In genomic region chr2:152336854-152337510, GRCh38 we compare ENCODE assay signal across 1 cellular context.
TF ChIP-seq lines count a peak whose summit lies in the region.

No MANE protein-coding gene starts in this region.

TF ChIP-seq in GM23338, 12 proteins besides CTCF, POLR2A, EP300 and RAD21 (continued from another document):
- TF ChIP-seq ZNF462 (CRISPR knock-in tag; IDR thresholded peaks at IDR 0.05) = no peak
- TF ChIP-seq CREB1 (CRISPR knock-in tag; IDR thresholded peaks at IDR 0.05; ENCODE audit: low read depth) = no peak
- TF ChIP-seq REST (IDR thresholded peaks at IDR 0.05; ENCODE audit: unreplicated experiment) = no peak
- TF ChIP-seq JUNB (IDR thresholded peaks at IDR 0.05; ENCODE audit: unreplicated experiment) = no peak
- no peak for TF ChIP-seq EZH2phosphoT487 (IDR thresholded peaks at IDR 0.05; ENCODE audit: unreplicated experiment)
TF ChIP-seq in GM23338: peak in this region for 0.
